Comparison of ENCODE assay signal across 8 cellular contexts in genomic region chr2:201779996-201780673, GRCh38.
DNase-seq lines count a peak whose midpoint lies in the region; ATAC-seq and TF ChIP-seq lines count a peak whose summit lies in the region.

No MANE protein-coding gene starts in this region.

- H3K4me3 ChIP-seq in ACC112 (ENCODE audit: low read depth, low read length) (peak overlapping the region; percentile 92), KMS-11 (IDR thresholded peaks at IDR 0.05; ENCODE audit: insufficient read depth, low read depth, low read length) (no peak overlapping the region), adipocyte (ENCODE audit: low read length) (peak overlapping the region; percentile 97), iPS DF 6.9 (ENCODE audit: low read length) (peak overlapping the region; percentile 75), skeletal muscle cell (ENCODE audit: low read depth, low read length) (peak overlapping the region; percentile 79)

- DNase-seq in adipocyte (ENCODE audit: low read depth) (peak; percentile 57), iPS DF 6.9 (ENCODE audit: low read depth, low spot score) (no peak), skeletal muscle cell (ENCODE audit: low read depth) (no peak), DMS153 treated with DMSO at 0.1 percent for 48 hours (lab: John Stamatoyannopoulos, UW; ENCODE audit: unreplicated experiment) (no peak)

- no peak for TF ChIP-seq CTCF in KMS-11 (conservative IDR thresholded peaks at IDR 0.05; ENCODE audit: low read depth, low read length)

- H4K20me1 ChIP-seq in KMS-11 (ENCODE audit: insufficient read depth), result no peaks in the 10 kb centered on the region

- no peaks in the 10 kb centered on the region for H3K9me3 ChIP-seq in adipocyte (ENCODE audit: control insufficient read depth, low read length)
- no peaks in the 10 kb centered on the region for H3K9me3 ChIP-seq in iPS DF 6.9 (ENCODE audit: control insufficient read depth, insufficient read depth, low read length)

- H3K4me1 ChIP-seq in ACC112 (ENCODE audit: control insufficient read depth, insufficient read depth, low read length, unreplicated experiment) (peaks cover 33% of the 10 kb centered on the region), KMS-11 (ENCODE audit: low read depth, poor library complexity, severe bottlenecking) (peaks cover 26% of the 10 kb centered on the region), adipocyte (ENCODE audit: control insufficient read depth, insufficient read depth, low read length) (peaks cover 37% of the 10 kb centered on the region), iPS DF 6.9 (ENCODE audit: control insufficient read depth, insufficient read depth, low read length) (no peaks in the 10 kb centered on the region)

- no CpG with 5 or more reads among the region's 21 CpGs for WGBS in iPS DF 6.9 (ENCODE audit: insufficient coverage, insufficient read length)

- H3K27ac ChIP-seq in ACC112 (ENCODE audit: low read depth, low read length), result peak overlapping the region; percentile 64
- no peak overlapping the region for H3K27ac ChIP-seq in KMS-11
- no peak overlapping the region for H3K27ac ChIP-seq in iPS DF 6.9 (ENCODE audit: low read length)

- H2AFZ ChIP-seq in ACC112 (ENCODE audit: low read length, unreplicated experiment) (peak overlapping the region; percentile 91), KMS-11 (ENCODE audit: low read depth) (peak overlapping the region; percentile 92; the same call in 1 of the 2 replicates)

- peak overlapping the region; percentile 64 for H3K9ac ChIP-seq in KMS-11
- H3K9ac ChIP-seq in adipocyte (ENCODE audit: low read length), result peak overlapping the region; percentile 94

- H3K27me3 ChIP-seq in ACC112 (ENCODE audit: insufficient read depth, low read length) (no peaks in the 10 kb centered on the region), KMS-11 (ENCODE audit: insufficient read depth, low read depth) (no peaks in the 10 kb centered on the region), adipocyte (replicated peaks; ENCODE audit: control insufficient read depth, insufficient read depth, low read length) (no peaks in the 10 kb centered on the region), iPS DF 6.9 (ENCODE audit: control insufficient read depth, insufficient read depth, low read length) (no peaks in the 10 kb centered on the region)

- H3K36me3 ChIP-seq in ACC112 (ENCODE audit: insufficient read depth, low read length), result no peaks in the 10 kb centered on the region
- H3K36me3 ChIP-seq in KMS-11 (ENCODE audit: insufficient read depth), result no peaks in the 10 kb centered on the region
- H3K36me3 ChIP-seq in adipocyte (ENCODE audit: control insufficient read depth, insufficient read depth, low read length, severe bottlenecking), result no peaks in the 10 kb centered on the region
- no peaks in the 10 kb centered on the region for H3K36me3 ChIP-seq in iPS DF 6.9 (ENCODE audit: control insufficient read depth, insufficient read depth, low read length)

- peak; percentile 9 for ATAC-seq in GM18502 (IDR thresholded peaks at IDR 0.05; ENCODE audit: poor library complexity, unreplicated experiment)
- ATAC-seq in HG03378 (IDR thresholded peaks at IDR 0.05; ENCODE audit: unreplicated experiment), result no peak

- H3K4me2 ChIP-seq in KMS-11, result peak overlapping the region; percentile 98

- H3K79me2 ChIP-seq in ACC112 (ENCODE audit: control insufficient read depth, insufficient read depth, low read length, unreplicated experiment), result peaks cover 56% of the 10 kb centered on the region
- H3K79me2 ChIP-seq in KMS-11 (ENCODE audit: insufficient read depth, low read depth), result peaks cover 21% of the 10 kb centered on the region; the same call in 1 of the 2 replicates
